Comparison of ENCODE assay signal across 1 cellular context in the genomic region with DNA sequence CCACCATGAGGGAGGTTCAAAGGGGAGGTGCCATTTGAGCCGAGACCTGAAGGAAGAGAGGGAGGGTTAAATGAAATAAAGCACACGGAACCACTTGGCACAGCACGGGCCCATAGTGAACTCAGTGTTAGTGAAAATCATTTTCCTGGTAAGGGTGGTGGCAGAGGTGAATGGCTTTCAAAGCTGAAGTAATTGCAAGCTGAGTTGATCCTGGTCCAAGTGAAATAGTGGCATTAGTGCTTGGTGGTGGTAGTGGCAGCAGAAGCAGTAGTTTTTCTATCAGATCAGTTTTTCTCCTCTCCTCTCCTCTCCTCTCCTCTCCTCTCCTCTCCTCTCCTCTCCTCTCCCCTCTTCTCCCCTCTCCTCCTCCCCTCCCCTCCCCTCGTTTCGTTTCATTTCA.
TF ChIP-seq lines count a peak whose summit lies in the region.

No MANE protein-coding gene starts in this region.

TF ChIP-seq in K562, 482 proteins besides CTCF, POLR2A, EP300 and RAD21:
- TF ChIP-seq PCBP2 (IDR thresholded peaks at IDR 0.05; ENCODE audit: low read depth, low read length, poor library complexity, severe bottlenecking), result peak; percentile 48
- TF ChIP-seq ZEB2 (IDR thresholded peaks at IDR 0.05), result no peak
